In the genomic region with DNA sequence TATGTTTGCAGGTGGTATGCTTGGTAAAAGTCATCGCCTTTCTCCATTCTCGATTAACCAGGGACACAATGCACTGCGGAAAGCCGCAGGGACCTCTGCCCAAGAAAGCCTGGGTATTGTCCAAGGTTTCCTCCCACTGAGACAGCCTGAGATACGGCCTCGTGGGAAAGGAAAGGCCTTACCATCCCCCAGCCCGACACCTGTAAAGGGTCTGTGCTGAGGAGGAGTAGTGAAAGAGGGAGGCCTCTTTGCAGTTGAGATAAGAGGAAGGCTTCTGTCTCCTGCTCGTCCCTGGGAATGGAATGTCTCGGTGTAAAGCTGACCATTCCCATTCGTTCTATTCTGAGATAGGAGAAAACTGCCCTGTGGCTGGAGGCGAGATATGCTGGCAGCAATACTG, we compare ENCODE assay signal across 14 cellular contexts. TPM values are rescaled to one million over a fixed set of nuclear protein-coding genes. Genes with fewer than 3 reads are reported as not detected.
DNase-seq lines count a peak whose midpoint lies in the region; TF ChIP-seq lines count a peak whose summit lies in the region.
"Not testable (repeated sequence)": the region's sequence is repeated elsewhere in the genome, so short reads cannot be mapped to it uniquely, and the experiment has no call there.
"Had no signal": no experiment of that assay in that cellular context is flagged by ENCODE, and none has a peak within 500 bp of the region (broad histone marks: within the 10 kb centered on the region; RNA-seq: fewer than 3 reads in every experiment).

No MANE protein-coding gene starts in this region.

- not testable (repeated sequence) for H3K79me2 ChIP-seq in mesendoderm (ENCODE audit: control insufficient read depth, insufficient read depth, low read length)

- DNase-seq in endodermal cell = peak; percentile 77
- peak; percentile 40 for DNase-seq in right atrium auricular region (ENCODE audit: low spot score)
- DNase-seq in mesendoderm = peak; percentile 77
- not testable (repeated sequence) for DNase-seq in neuronal stem cell (ENCODE audit: low spot score)
- peak; percentile 65 for DNase-seq in testis

- H3K4me1 ChIP-seq in endodermal cell (ENCODE audit: control insufficient read depth, insufficient read depth, low read length); right atrium auricular region; mesendoderm (ENCODE audit: control insufficient read depth, low read depth, low read length); neuronal stem cell (ENCODE audit: control insufficient read depth in 2 of 2, insufficient read depth in 1 of 2, low read depth in 1 of 2, low read length in 2 of 2): not testable (repeated sequence)
- peaks cover 16% of the 10 kb centered on the region for H3K4me1 ChIP-seq in testis

- H4K5ac ChIP-seq in mesendoderm (ENCODE audit: low read length) = not testable (repeated sequence)

- H3K36me3 ChIP-seq in endodermal cell (ENCODE audit: control insufficient read depth, insufficient read depth, low read length); right atrium auricular region; mesendoderm (ENCODE audit: control insufficient read depth, insufficient read depth, low read length); neuronal stem cell (replicated peaks in 1 of 2; ENCODE audit: control insufficient read depth in 2 of 2, insufficient read depth in 2 of 2, low read length in 2 of 2); testis (ENCODE audit: low read depth, missing control alignments): not testable (repeated sequence)

- not testable (repeated sequence) for H3K27me3 ChIP-seq in endodermal cell (ENCODE audit: control insufficient read depth, insufficient read depth, low read length, poor library complexity, severe bottlenecking); right atrium auricular region; mesendoderm (ENCODE audit: insufficient read depth, low read length, poor library complexity); neuronal stem cell (ENCODE audit: control insufficient read depth in 3 of 3, insufficient read depth in 3 of 3, low read depth in 1 of 3, low read length in 3 of 3); testis

- H3K18ac ChIP-seq in mesendoderm (ENCODE audit: low read length); neuronal stem cell (ENCODE audit: low read length): not testable (repeated sequence)

- H2BK12ac ChIP-seq in neuronal stem cell (ENCODE audit: low read length) = not testable (repeated sequence)

- not testable (repeated sequence) for H3K9me3 Mint-ChIP-seq in endodermal cell

- TF ChIP-seq POLR2A in testis (IDR thresholded peaks at IDR 0.05) = not testable (repeated sequence)

- not testable (repeated sequence) for H3K14ac ChIP-seq in neuronal stem cell (ENCODE audit: low read length)

- H3K23ac ChIP-seq in mesendoderm (ENCODE audit: low read length); neuronal stem cell (ENCODE audit: low read depth, low read length, poor library complexity): not testable (repeated sequence)

- H2BK120ac ChIP-seq in mesendoderm (ENCODE audit: low read depth, low read length); neuronal stem cell (ENCODE audit: low read depth, low read length): not testable (repeated sequence)

- H3K27ac ChIP-seq in 22Rv1 (peak overlapping the region; percentile 15), VCaP (peak overlapping the region; percentile 44), neuronal stem cell (replicated peaks; ENCODE audit: low read length) (peak overlapping the region; percentile 48), testis (peak overlapping the region in 1 of 2 donors; percentile 66)
- not testable (repeated sequence) for H3K27ac ChIP-seq in endodermal cell (ENCODE audit: low read depth, low read length); right atrium auricular region; mesendoderm (ENCODE audit: low read depth, low read length)

- H3K27me3 Mint-ChIP-seq in endodermal cell (ENCODE audit: insufficient read depth) = not testable (repeated sequence)

- H3K27ac Mint-ChIP-seq in endodermal cell = peak overlapping the region; percentile 83

- TF ChIP-seq CTCF in 22Rv1 (IDR thresholded peaks at IDR 0.05); VCaP (conservative IDR thresholded peaks at IDR 0.05); endodermal cell (conservative IDR thresholded peaks at IDR 0.05); right atrium auricular region (IDR thresholded peaks at IDR 0.05); testis (IDR thresholded peaks at IDR 0.05): not testable (repeated sequence)

- H3K4me3 ChIP-seq in endodermal cell (ENCODE audit: low read length); mesendoderm (ENCODE audit: low read length); neuronal stem cell (ENCODE audit: low read length in 2 of 2); testis: not testable (repeated sequence)
- peak overlapping the region in 1 of 2 donors; percentile 6 for H3K4me3 ChIP-seq in right atrium auricular region

- peak overlapping the region; percentile 29 for H3K4me3 Mint-ChIP-seq in endodermal cell

- not testable (repeated sequence) for H2BK15ac ChIP-seq in mesendoderm (replicated peaks; ENCODE audit: low read depth); neuronal stem cell (ENCODE audit: low read length)

- not testable (repeated sequence) for H3K79me1 ChIP-seq in mesendoderm (ENCODE audit: low read length); neuronal stem cell (ENCODE audit: low read depth, low read length)

- H2AK5ac ChIP-seq in mesendoderm (ENCODE audit: low read length); neuronal stem cell (ENCODE audit: low read depth, low read length): not testable (repeated sequence)

- not testable (repeated sequence) for H3K9ac ChIP-seq in endodermal cell (ENCODE audit: extremely low read depth, low read length, poor library complexity, severe bottlenecking); mesendoderm (ENCODE audit: low read length); neuronal stem cell (ENCODE audit: low read depth, low read length, poor library complexity)

- WGBS in endodermal cell (ENCODE audit: insufficient coverage in 1 of 2, insufficient read length in 1 of 2), 2 experiments = 44 to 56% methylated on average over 10 to 11 of the region's 11 CpGs
- no CpG with 5 or more reads among the region's 11 CpGs for WGBS in mesendoderm (ENCODE audit: extremely low coverage, insufficient coverage, low lambda C conversion rate)
- no CpG with 5 or more reads among the region's 11 CpGs for WGBS in neuronal stem cell (ENCODE audit: extremely low coverage in 2 of 2, insufficient read length in 2 of 2, insufficient replicate concordance in 1 of 2), 2 donors
- 28 to 51% methylated on average over 11 of the region's 11 CpGs for WGBS in testis, 2 donors

- H4K91ac ChIP-seq in neuronal stem cell (ENCODE audit: low read depth, low read length, poor library complexity) = not testable (repeated sequence)

- not testable (repeated sequence) for H3K9me3 ChIP-seq in endodermal cell (ENCODE audit: control insufficient read depth, low read length); right atrium auricular region; neuronal stem cell (replicated peaks in 1 of 2; ENCODE audit: control insufficient read depth in 2 of 2, insufficient read depth in 1 of 2, low read depth in 1 of 2, low read length in 2 of 2); testis

- H3K4ac ChIP-seq in mesendoderm (ENCODE audit: low read depth, low read length); neuronal stem cell (ENCODE audit: low read length): not testable (repeated sequence)

- intact Hi-C loops in testis (cut with DNase I; ENCODE audit: low total_unique reads) = not testable (repeated sequence)

- H2BK5ac ChIP-seq in mesendoderm (ENCODE audit: low read length); neuronal stem cell (ENCODE audit: low read length): not testable (repeated sequence)

- not testable (repeated sequence) for H3K4me2 ChIP-seq in mesendoderm (ENCODE audit: low read length); neuronal stem cell (ENCODE audit: insufficient read depth, low read length, poor library complexity, severe bottlenecking)

- not testable (repeated sequence) for H4K8ac ChIP-seq in mesendoderm (ENCODE audit: low read depth, low read length); neuronal stem cell (ENCODE audit: low read depth, low read length)

- not testable (repeated sequence) for H3K36me3 Mint-ChIP-seq in endodermal cell (ENCODE audit: low read depth)

- peaks cover 28% of the 10 kb centered on the region for H3K4me1 Mint-ChIP-seq in endodermal cell

- H2AFZ ChIP-seq in neuronal stem cell (ENCODE audit: low read length) = not testable (repeated sequence)

- not testable (repeated sequence) for H3K56ac ChIP-seq in mesendoderm (ENCODE audit: low read length)

RNA-seq across cellular contexts. Expression of gene TRIM75, which starts 19.7 kb away (rescaled TPM):
- total RNA-seq in endodermal cell (not detected), right atrium auricular region (not detected), testis (under 1 TPM; 0.24 to 0.81 TPM)
- not detected for polyA plus RNA-seq in endodermal cell (2013, experiment 1 of 2)
- polyA plus RNA-seq in endodermal cell (2013, experiment 2 of 2) = not detected
- polyA plus RNA-seq in mesendoderm (2013, experiment 1 of 2) = not detected
- polyA plus RNA-seq in mesendoderm (2013, experiment 2 of 2) = not detected
- polyA plus RNA-seq in neuronal stem cell (2013, experiment 1 of 2) = not detected
- polyA plus RNA-seq in neuronal stem cell (2013, experiment 2 of 2) = not detected
- polyA plus RNA-seq in testis (ENCODE audit: insufficient read depth, low read depth, low replicate concordance) = 0.28 TPM
- total RNA-seq: Calu3; CD4-positive, alpha-beta T cell; CD8-positive, alpha-beta memory T cell; Daoy; HFFc6 had no signal
- polyA plus RNA-seq: A549; CD14-positive monocyte; CD8-positive, alpha-beta memory T cell had no signal

RNA-seq across cellular contexts. Expression of gene TMEM192, which starts 39.3 kb away (rescaled TPM):
- 10 to 100 TPM; 13.1 to 15.1 TPM for total RNA-seq in endodermal cell
- polyA plus RNA-seq in endodermal cell (2013, experiment 1 of 2) = 11.8 TPM
- 8.7 TPM for polyA plus RNA-seq in endodermal cell (2013, experiment 2 of 2)
- 10 to 100 TPM; 13.6 to 14.6 TPM for total RNA-seq in right atrium auricular region
- 9.0 TPM for polyA plus RNA-seq in mesendoderm (2013, experiment 1 of 2)
- 9.7 TPM for polyA plus RNA-seq in mesendoderm (2013, experiment 2 of 2)
- 9.4 TPM for polyA plus RNA-seq in neuronal stem cell (2013, experiment 1 of 2)
- 10.4 TPM for polyA plus RNA-seq in neuronal stem cell (2013, experiment 2 of 2)
- 10 to 100 TPM; 16.8 to 21.7 TPM for total RNA-seq in testis
- 25.3 TPM for polyA plus RNA-seq in testis (ENCODE audit: insufficient read depth, low read depth, low replicate concordance)

RNA-seq across cellular contexts. Expression of gene TRIM60, which starts 41.5 kb away (rescaled TPM):
- not detected for total RNA-seq in endodermal cell
- not detected for polyA plus RNA-seq in endodermal cell (2013, experiment 1 of 2)
- not detected for polyA plus RNA-seq in endodermal cell (2013, experiment 2 of 2)
- not detected for total RNA-seq in right atrium auricular region
- polyA plus RNA-seq in mesendoderm (2013, experiment 1 of 2) = not detected
- polyA plus RNA-seq in mesendoderm (2013, experiment 2 of 2) = not detected
- 0.01 TPM for polyA plus RNA-seq in neuronal stem cell (2013, experiment 1 of 2)
- polyA plus RNA-seq in neuronal stem cell (2013, experiment 2 of 2) = not detected
- 1 to 10 TPM in 1 of 2 donors, under 1 TPM in 1; 0.79 to 1.1 TPM for total RNA-seq in testis
- polyA plus RNA-seq in testis (ENCODE audit: insufficient read depth, low read depth, low replicate concordance) = 3.9 TPM
- total RNA-seq: Calu3; CD4-positive, alpha-beta T cell; CD8-positive, alpha-beta memory T cell; Daoy; HFFc6 had no signal
- polyA plus RNA-seq: A549; CD14-positive monocyte; CD8-positive, alpha-beta memory T cell had no signal
